Comparison of ENCODE assay signal across 19 cellular contexts in the genomic region with DNA sequence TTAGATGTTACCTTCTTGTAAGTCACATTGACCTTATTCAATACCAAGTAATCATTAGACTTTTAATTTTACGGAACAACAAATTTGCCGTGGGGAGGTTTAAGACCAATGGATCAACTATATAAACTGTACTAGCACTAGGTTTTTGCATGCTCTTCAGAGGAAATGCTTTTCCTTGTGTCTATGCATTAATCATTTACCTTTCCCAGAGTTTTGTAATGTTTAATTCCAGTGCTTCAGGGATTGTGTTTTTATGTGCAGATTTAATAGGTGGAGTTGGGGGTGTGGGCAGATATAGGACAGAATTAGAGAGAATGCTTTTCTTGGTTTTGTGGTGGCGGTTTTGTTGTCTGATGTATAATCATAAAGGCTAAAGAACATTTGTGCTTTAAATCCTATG.
"Had no signal": no experiment of that assay in that cellular context is flagged by ENCODE, and none has a peak within 500 bp of the region (broad histone marks: within the 10 kb centered on the region; RNA-seq: fewer than 3 reads in every experiment).

No MANE protein-coding gene starts in this region.

- ATAC-seq: effector memory CD8-positive, alpha-beta T cell; foreskin keratinocyte; gastroesophageal sphincter; heart left ventricle; left lung; left ventricle myocardium superior; lower lobe of right lung had no signal

- H3K4me1 Mint-ChIP-seq: immature natural killer cell, mesothelial cell of epicardium had no signal

- H3K27me3 Mint-ChIP-seq: dendritic cell treated with granulocyte-macrophage colony-stimulating factor and Interleukin-4, amounts not matched to agents 40 ng/mL and 50 ng/mL, for 4 days; naive B cell had no signal

- H3K4me3 Mint-ChIP-seq: dendritic cell treated with granulocyte-macrophage colony-stimulating factor and Interleukin-4, amounts not matched to agents 40 ng/mL and 50 ng/mL, for 4 days; effector memory CD8-positive, alpha-beta T cell; endodermal cell; immature natural killer cell; mesothelial cell of epicardium; naive B cell had no signal

- H3K9me3 Mint-ChIP-seq: dendritic cell treated with granulocyte-macrophage colony-stimulating factor and Interleukin-4, amounts not matched to agents 40 ng/mL and 50 ng/mL, for 4 days; effector memory CD8-positive, alpha-beta T cell; endodermal cell; mesothelial cell of epicardium had no signal

- H3K27ac Mint-ChIP-seq: dendritic cell treated with granulocyte-macrophage colony-stimulating factor and Interleukin-4, amounts not matched to agents 40 ng/mL and 50 ng/mL, for 4 days; effector memory CD8-positive, alpha-beta T cell; endodermal cell; immature natural killer cell; mesothelial cell of epicardium had no signal

- DNase-seq: cortex of kidney; effector CD8-positive, alpha-beta T cell; effector memory CD8-positive, alpha-beta T cell; endodermal cell; foreskin keratinocyte; heart left ventricle; hypothalamus; immature natural killer cell; islet precursor cell; kidney; kidney glomerular epithelial cell; left lung; left ventricle myocardium superior; lower lobe of right lung; mesenchymal stem cell; naive B cell had no signal
